In the genomic region with DNA sequence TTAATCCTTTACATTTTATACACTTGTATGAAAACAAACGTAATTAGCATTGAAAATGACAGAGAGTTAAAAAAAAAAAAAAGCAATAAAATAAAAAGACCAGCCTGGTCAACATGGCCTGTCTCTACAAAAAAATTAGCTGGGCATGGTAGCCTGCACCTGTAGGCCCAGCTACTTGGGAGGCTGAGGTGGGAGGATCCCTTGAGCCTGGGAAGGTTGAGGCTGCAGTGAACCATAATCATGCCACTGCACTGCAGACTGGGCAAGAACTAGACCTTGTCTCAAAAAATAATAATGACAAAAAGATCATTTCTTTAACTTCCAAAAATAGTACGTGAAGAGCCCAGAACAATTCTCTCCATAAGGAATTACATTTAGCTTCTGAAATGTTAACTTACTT, we compare ENCODE assay signal across 12 cellular contexts. TPM values are rescaled to one million over a fixed set of nuclear protein-coding genes. Genes with fewer than 3 reads are reported as not detected.
DNase-seq lines count a peak whose midpoint lies in the region; ATAC-seq and TF ChIP-seq lines count a peak whose summit lies in the region.
"Had no signal": no experiment of that assay in that cellular context is flagged by ENCODE, and none has a peak within 500 bp of the region (broad histone marks: within the 10 kb centered on the region; RNA-seq: fewer than 3 reads in every experiment).

No MANE protein-coding gene starts in this region.

- H3K27me3 Mint-ChIP-seq in endothelial cell (ENCODE audit: unreplicated experiment) = peaks cover 2% of the 10 kb centered on the region

- H3K4me3 ChIP-seq in GM08714 (ENCODE audit: low read length) (peak overlapping the region; percentile 41), NT2/D1 (ENCODE audit: insufficient read length, low read depth) (peak overlapping the region; percentile 13), dorsolateral prefrontal cortex (peak overlapping the region in 36 of 59 donors; percentile 70 to 99 (median 92)), osteoblast (ENCODE audit: insufficient read depth, low read length) (peak overlapping the region; percentile 94)

- peaks cover 35% of the 10 kb centered on the region for H3K4me1 Mint-ChIP-seq in endothelial cell (ENCODE audit: unreplicated experiment)

- no peak overlapping the region for H3K27ac Mint-ChIP-seq in endothelial cell (ENCODE audit: unreplicated experiment)

- no peak for ATAC-seq in GM19397 (IDR thresholded peaks at IDR 0.05; ENCODE audit: unreplicated experiment)
- no peak for ATAC-seq in HG03280 (IDR thresholded peaks at IDR 0.05; ENCODE audit: unreplicated experiment)
- ATAC-seq: Panc1 had no signal

- H3K9me3 ChIP-seq in NT2/D1 (ENCODE audit: insufficient read depth, low read length) (no peaks in the 10 kb centered on the region), osteoblast (ENCODE audit: low read depth, low read length) (no peaks in the 10 kb centered on the region)
- H3K9me3 ChIP-seq: upper lobe of left lung had no signal

- H4K20me1 ChIP-seq in osteoblast (ENCODE audit: insufficient read depth, low read length) = peaks cover 4% of the 10 kb centered on the region

- peaks cover 61% of the 10 kb centered on the region for H3K36me3 ChIP-seq in NT2/D1 (ENCODE audit: insufficient read depth, insufficient read length, low read length)
- peaks cover 50% of the 10 kb centered on the region for H3K36me3 ChIP-seq in osteoblast (ENCODE audit: insufficient read depth, low read length)

- no peak overlapping the region for H2AFZ ChIP-seq in osteoblast (ENCODE audit: low read length)

- intact Hi-C loops in dorsolateral prefrontal cortex (cut with DNase I) = loop anchor here (5.0 to 10.0 kb wide), 2 partner anchors 272 to 584 kb away; a partner anchor contains a TSS

- no peaks in the 10 kb centered on the region for H3K9me3 Mint-ChIP-seq in endothelial cell (ENCODE audit: unreplicated experiment)

- H3K4me1 ChIP-seq in NT2/D1 (ENCODE audit: insufficient read depth, insufficient read length) = no peaks in the 10 kb centered on the region
- peaks cover 64% of the 10 kb centered on the region for H3K4me1 ChIP-seq in osteoblast (ENCODE audit: insufficient read depth, low read length)

- H3K9ac ChIP-seq in NT2/D1 (ENCODE audit: insufficient read length, low read depth) = no peak overlapping the region

- no peak overlapping the region for H3K27ac ChIP-seq in dorsolateral prefrontal cortex
- H3K27ac ChIP-seq in osteoblast (ENCODE audit: low read depth, low read length) = peak overlapping the region; percentile 98
- H3K27ac ChIP-seq: upper lobe of left lung had no signal

- H3K27me3 ChIP-seq in NT2/D1 (ENCODE audit: insufficient read depth, insufficient read length) = no peaks in the 10 kb centered on the region
- H3K27me3 ChIP-seq in dorsolateral prefrontal cortex = no peaks in the 10 kb centered on the region
- no peaks in the 10 kb centered on the region for H3K27me3 ChIP-seq in osteoblast (ENCODE audit: insufficient read depth, low read length)
- H3K27me3 ChIP-seq: upper lobe of left lung had no signal

- DNase-seq in NT2/D1 (ENCODE audit: low read depth, low spot score) = no peak
- DNase-seq in dorsolateral prefrontal cortex = no peak
- no peak for DNase-seq in osteoblast (ENCODE audit: insufficient read length, low spot score, missing footprints)
- no peak for DNase-seq in NCI-H2081 (lab: John Stamatoyannopoulos, UW)
- DNase-seq in endothelial cell (ENCODE audit: low spot score) = no peak
- DNase-seq: activated effector memory CD4-positive, alpha-beta T cell treated with anti-CD3 and anti-CD28 coated beads, Interleukin-2, amount 50 U/mL, for 16 hours; KBM-7; upper lobe of left lung had no signal

- TF ChIP-seq CTCF in dorsolateral prefrontal cortex (IDR thresholded peaks at IDR 0.05 in 54 of 56, conservative IDR thresholded peaks at IDR 0.05 in 2 of 56; ENCODE audit: low read depth in 1 of 56, partially characterized antibody in 56 of 56) = no peak
- TF ChIP-seq CTCF in osteoblast (IDR thresholded peaks at IDR 0.05; ENCODE audit: extremely low read depth, low read depth, low read length) = no peak
- no peak for TF ChIP-seq CTCF in endothelial cell (IDR thresholded peaks at IDR 0.05; ENCODE audit: unreplicated experiment)

- no peak overlapping the region for H3K4me3 Mint-ChIP-seq in endothelial cell (ENCODE audit: unreplicated experiment)

- peak overlapping the region; percentile 89 for H3K4me2 ChIP-seq in osteoblast (ENCODE audit: insufficient read depth, low read length)

- peaks cover 10% of the 10 kb centered on the region for H3K36me3 Mint-ChIP-seq in endothelial cell (ENCODE audit: low read depth, unreplicated experiment)

- peaks cover 70% of the 10 kb centered on the region for H3K79me2 ChIP-seq in osteoblast (ENCODE audit: insufficient read depth, low read length)

RNA-seq across cellular contexts. Expression of a gene that starts 1.9 kb away (rescaled TPM):
- total RNA-seq in dorsolateral prefrontal cortex (100 to 1,000 TPM in 12 of 120 experiments, 10 to 100 TPM in 108; 62.7 to 123 (median 86.2) TPM), osteoblast (212 and 220 TPM in 2 replicates), endothelial cell (ENCODE audit: unreplicated experiment) (148 TPM)

Comparison
In these comparisons a context has a peak if more than half of its experiments do, and no peak if none do; other contexts are left out.
1. H3K4me3 ChIP-seq: peak in every context shown above with its lines; median percentile 94 in osteoblast; 92 in dorsolateral prefrontal cortex; 41 in GM08714; 13 in NT2/D1.